Comparison of ENCODE assay signal across 8 cellular contexts in the genomic region with DNA sequence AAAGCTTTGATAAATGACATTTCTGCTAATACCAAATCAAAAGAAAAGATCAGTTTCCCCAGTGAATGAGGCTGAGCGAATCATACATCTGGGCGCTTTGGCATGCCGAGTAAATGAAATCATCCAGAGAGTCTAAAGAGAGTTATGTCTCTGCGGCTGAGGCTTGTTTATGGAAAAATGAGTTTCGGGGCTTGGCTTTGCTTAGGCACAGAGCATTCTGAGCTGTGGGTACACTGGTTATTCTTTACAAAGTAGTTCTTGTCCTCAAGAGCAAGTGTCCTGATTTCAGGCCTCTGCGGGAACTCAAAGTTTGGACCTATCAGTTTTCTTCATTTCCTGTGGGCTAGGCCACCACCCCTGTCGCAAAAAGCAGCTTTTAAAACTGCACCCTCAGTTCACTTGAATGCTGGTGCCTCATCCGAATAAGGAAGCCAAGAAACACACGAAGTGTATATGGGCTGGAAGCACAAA.
DNase-seq lines count a peak whose midpoint lies in the region; ATAC-seq, FAIRE-seq and TF ChIP-seq lines count a peak whose summit lies in the region.

No MANE protein-coding gene starts in this region.

- peak; percentile 87 for FAIRE-seq in astrocyte (lab: Jason Lieb, UNC)
- no peak for FAIRE-seq in keratinocyte (lab: Jason Lieb, UNC)

- H3K27me3 ChIP-seq in astrocyte (ENCODE audit: insufficient read depth, low read length) (no peaks in the 10 kb centered on the region), keratinocyte (ENCODE audit: control insufficient read depth, extremely low read depth, insufficient read depth, low read length) (no peaks in the 10 kb centered on the region)

- H3K27ac Mint-ChIP-seq in astrocyte (ENCODE audit: unreplicated experiment) (peak overlapping the region; percentile 91), progenitor cell of endocrine pancreas (no peak overlapping the region)
- peak overlapping the region; percentile 48 to 64 for H3K27ac Mint-ChIP-seq in stimulated activated naive CD8-positive, alpha-beta T cell treated with anti-CD3 and anti-CD28 coated beads, Interleukin-15, amount 100 ng/mL, for 72 hours

- H3K9me1 ChIP-seq in keratinocyte (ENCODE audit: control insufficient read depth, extremely low read depth, insufficient read depth, low read length), result no peaks in the 10 kb centered on the region

- H3K79me2 ChIP-seq in astrocyte (ENCODE audit: insufficient read depth, low read length), result no peaks in the 10 kb centered on the region
- no peaks in the 10 kb centered on the region for H3K79me2 ChIP-seq in keratinocyte (ENCODE audit: control insufficient read depth, insufficient read depth, low read length)

- H3K27me3 Mint-ChIP-seq in astrocyte (ENCODE audit: low read depth, unreplicated experiment) (no peaks in the 10 kb centered on the region), progenitor cell of endocrine pancreas (no peaks in the 10 kb centered on the region)
- H3K27me3 Mint-ChIP-seq in stimulated activated naive CD8-positive, alpha-beta T cell treated with anti-CD3 and anti-CD28 coated beads, Interleukin-15, amount 100 ng/mL, for 72 hours, result no peaks in the 10 kb centered on the region

- dilution Hi-C loops in keratinocyte (cut with MboI; ENCODE audit: extremely low pct_ligation_motif_present, low sequenced_read_pairs), result no loop called here

- TF ChIP-seq CTCF in astrocyte (IDR thresholded peaks at IDR 0.05; ENCODE audit: insufficient read depth, low read depth, low read length) (no peak), keratinocyte (optimal IDR thresholded peaks at IDR 0.05 in 1 of 3, IDR thresholded peaks at IDR 0.05 in 1 of 3, conservative IDR thresholded peaks at IDR 0.05 in 1 of 3; ENCODE audit: extremely low read depth in 1 of 3, insufficient read depth in 2 of 3, low read length in 3 of 3) (no peak), progenitor cell of endocrine pancreas (IDR thresholded peaks at IDR 0.05; ENCODE audit: unreplicated experiment) (no peak)

- no peaks in the 10 kb centered on the region for H3K9me3 Mint-ChIP-seq in astrocyte (ENCODE audit: unreplicated experiment)
- no peaks in the 10 kb centered on the region for H3K9me3 Mint-ChIP-seq in stimulated activated naive CD8-positive, alpha-beta T cell treated with anti-CD3 and anti-CD28 coated beads, Interleukin-15, amount 100 ng/mL, for 72 hours
- peaks cover 10% of the 10 kb centered on the region for H3K9me3 Mint-ChIP-seq in progenitor cell of endocrine pancreas (ENCODE audit: low read depth)

- H3K4me2 ChIP-seq in astrocyte (ENCODE audit: low read length) (peak overlapping the region; percentile 68), keratinocyte (ENCODE audit: control insufficient read depth, extremely low read depth, insufficient read depth, low read depth, low read length) (peak overlapping the region; percentile 3)

- peaks cover 41% of the 10 kb centered on the region for H3K4me1 Mint-ChIP-seq in astrocyte (ENCODE audit: low read depth, unreplicated experiment)
- H3K4me1 Mint-ChIP-seq in stimulated activated naive CD8-positive, alpha-beta T cell treated with anti-CD3 and anti-CD28 coated beads, Interleukin-15, amount 100 ng/mL, for 72 hours, result peaks cover 46% of the 10 kb centered on the region
- peaks cover 8% of the 10 kb centered on the region for H3K4me1 Mint-ChIP-seq in progenitor cell of endocrine pancreas (ENCODE audit: low read depth)

- H4K20me1 ChIP-seq in astrocyte (ENCODE audit: insufficient read depth, low read length) (no peaks in the 10 kb centered on the region), keratinocyte (ENCODE audit: control insufficient read depth, extremely low read depth, insufficient read depth, low read length) (no peaks in the 10 kb centered on the region)

- H3K36me3 Mint-ChIP-seq in astrocyte (ENCODE audit: low read depth, unreplicated experiment) (no peaks in the 10 kb centered on the region), progenitor cell of endocrine pancreas (ENCODE audit: insufficient read depth) (no peaks in the 10 kb centered on the region)

- H3K27ac ChIP-seq in astrocyte (ENCODE audit: low read depth, low read length) (peak overlapping the region; percentile 83), keratinocyte (ENCODE audit: control insufficient read depth, insufficient read depth, low read length) (peak overlapping the region; percentile 43)

- H3K4me1 ChIP-seq in astrocyte (ENCODE audit: insufficient read depth, low read length) (peaks cover 24% of the 10 kb centered on the region), keratinocyte (ENCODE audit: control insufficient read depth, extremely low read depth, insufficient read depth, low read length) (peaks cover 17% of the 10 kb centered on the region)

- H3K36me3 ChIP-seq in astrocyte (ENCODE audit: insufficient read depth, low read length) (no peaks in the 10 kb centered on the region), keratinocyte (ENCODE audit: control insufficient read depth in 2 of 2, extremely low read depth in 1 of 2, insufficient read depth in 2 of 2, low read length in 2 of 2) (no peaks in the 10 kb centered on the region)

- no peak for ATAC-seq in stimulated activated naive CD8-positive, alpha-beta T cell treated with anti-CD3 and anti-CD28 coated beads, Interleukin-15, amount 100 ng/mL, for 72 hours
- no peak for ATAC-seq in HG03432 (IDR thresholded peaks at IDR 0.05; ENCODE audit: unreplicated experiment)
- ATAC-seq in GM18867 (IDR thresholded peaks at IDR 0.05; ENCODE audit: unreplicated experiment), result no peak
- no peak for ATAC-seq in GM21717 (IDR thresholded peaks at IDR 0.05; ENCODE audit: unreplicated experiment)

- no peak overlapping the region for H3K4me3 ChIP-seq in astrocyte (ENCODE audit: insufficient read depth, low read depth, low read length)
- no peak overlapping the region for H3K4me3 ChIP-seq in keratinocyte (ENCODE audit: control insufficient read depth in 2 of 3, extremely low read depth in 1 of 3, insufficient read depth in 2 of 3, low read depth in 1 of 3, low read length in 3 of 3)

- H2AFZ ChIP-seq in astrocyte (ENCODE audit: low read depth, low read length) (peak overlapping the region; percentile 53), keratinocyte (ENCODE audit: control insufficient read depth, low read length) (peak overlapping the region; percentile 37)

- peak overlapping the region; percentile 61 for H3K9ac ChIP-seq in astrocyte (ENCODE audit: low read length)
- H3K9ac ChIP-seq in keratinocyte (ENCODE audit: control insufficient read depth, extremely low read depth, insufficient read depth, low read length), result no peak overlapping the region

- DNase-seq in HCEC 1CT, result peak; percentile 85
- DNase-seq in astrocyte (ENCODE audit: low read depth), result peak; percentile 90
- no peak for DNase-seq in keratinocyte (ENCODE audit: low read depth, low spot score)
- DNase-seq in stimulated activated naive CD8-positive, alpha-beta T cell treated with anti-CD3 and anti-CD28 coated beads, Interleukin-15, amount 100 ng/mL, for 72 hours, result peak in 1 of 2 donors; percentile 12
- DNase-seq in progenitor cell of endocrine pancreas (ENCODE audit: low spot score, unreplicated experiment), result no peak

- H3K4me3 Mint-ChIP-seq in astrocyte (ENCODE audit: unreplicated experiment) (no peak overlapping the region), progenitor cell of endocrine pancreas (ENCODE audit: low read depth) (no peak overlapping the region)
- H3K4me3 Mint-ChIP-seq in stimulated activated naive CD8-positive, alpha-beta T cell treated with anti-CD3 and anti-CD28 coated beads, Interleukin-15, amount 100 ng/mL, for 72 hours, result peak overlapping the region; percentile 45 to 59

- H3K9me3 ChIP-seq in astrocyte (ENCODE audit: insufficient read depth, low read depth, low read length) (no peaks in the 10 kb centered on the region), keratinocyte (ENCODE audit: control insufficient read depth, low read depth, low read length) (peaks cover 1% of the 10 kb centered on the region)

Comparison
In these comparisons a context has a peak if more than half of its experiments do, and no peak if none do; other contexts are left out.
1. DNase-seq: peak in HCEC 1CT (single experiment) and astrocyte (single experiment); none in keratinocyte (single experiment) and progenitor cell of endocrine pancreas (single experiment).
2. H3K4me3 Mint-ChIP-seq: peak in stimulated activated naive CD8-positive, alpha-beta T cell treated with anti-CD3 and anti-CD28 coated beads, Interleukin-15, amount 100 ng/mL, for 72 hours (2 of 2); none in astrocyte (single experiment) and progenitor cell of endocrine pancreas (single experiment).